ENCODE assay signal across 9 cellular contexts in the genomic region with DNA sequence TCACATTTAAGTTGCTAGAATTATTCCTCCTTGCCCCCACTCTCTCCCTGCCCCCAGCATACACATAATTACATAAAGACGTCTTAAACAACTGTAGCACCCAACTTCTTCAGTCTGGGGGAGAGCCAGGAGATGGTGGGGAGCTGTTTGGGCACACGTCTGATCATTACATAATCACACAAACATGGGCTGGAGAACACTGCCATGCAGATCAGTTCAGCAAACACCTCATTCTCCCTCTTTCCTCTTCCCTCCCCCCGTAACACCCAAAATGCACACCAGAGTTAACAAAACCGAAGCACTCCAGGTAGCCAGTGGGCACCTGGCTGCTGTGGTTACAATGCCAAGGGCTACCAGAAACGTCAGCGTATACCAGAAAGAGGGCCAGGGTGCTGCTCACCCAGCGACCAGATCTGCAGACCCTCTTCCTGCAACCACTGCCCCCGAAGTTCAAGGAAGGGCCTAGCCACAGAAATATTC. TPM values are rescaled to one million over a fixed set of nuclear protein-coding genes. Genes with fewer than 3 reads are reported as not detected.
DNase-seq lines count a peak whose midpoint lies in the region; ATAC-seq and TF ChIP-seq lines count a peak whose summit lies in the region.
"Had no signal": no experiment of that assay in that cellular context is flagged by ENCODE, and none has a peak within 500 bp of the region (broad histone marks: within the 10 kb centered on the region; RNA-seq: fewer than 3 reads in every experiment).

No MANE protein-coding gene starts in this region.

- intact Hi-C loops in activated naive CD4-positive, alpha-beta T cell treated with anti-CD3 and anti-CD28 coated beads for 36 hours (cut with micrococcal nuclease), result loop anchor here (5.0 kb wide), 1 partner anchor 165 kb away; no protein-coding TSS in a partner anchor

- H3K27me3 Mint-ChIP-seq in activated naive CD4-positive, alpha-beta T cell treated with anti-CD3 and anti-CD28 coated beads for 36 hours (ENCODE audit: low read depth), result no peaks in the 10 kb centered on the region
- no peaks in the 10 kb centered on the region for H3K27me3 Mint-ChIP-seq in activated naive CD8-positive, alpha-beta T cell treated with anti-CD3 and anti-CD28 coated beads, Interleukin-2, amount 10 ng/mL, durations not matched to agents 7 days and 5 days

- H3K4me3 Mint-ChIP-seq in activated naive CD4-positive, alpha-beta T cell treated with anti-CD3 and anti-CD28 coated beads for 36 hours, result peak overlapping the region; percentile 71
- H3K4me3 Mint-ChIP-seq in activated naive CD8-positive, alpha-beta T cell treated with anti-CD3 and anti-CD28 coated beads, Interleukin-2, amount 10 ng/mL, durations not matched to agents 7 days and 5 days, result peak overlapping the region; percentile 76

- no peaks in the 10 kb centered on the region for H3K27me3 ChIP-seq in kidney epithelial cell (ENCODE audit: control insufficient read depth, insufficient read depth, low read length)

- peaks cover 6% of the 10 kb centered on the region for H3K9me3 Mint-ChIP-seq in activated naive CD4-positive, alpha-beta T cell treated with anti-CD3 and anti-CD28 coated beads for 36 hours
- no peaks in the 10 kb centered on the region for H3K9me3 Mint-ChIP-seq in activated naive CD8-positive, alpha-beta T cell treated with anti-CD3 and anti-CD28 coated beads, Interleukin-2, amount 10 ng/mL, durations not matched to agents 7 days and 5 days

- H3K27ac Mint-ChIP-seq in activated naive CD4-positive, alpha-beta T cell treated with anti-CD3 and anti-CD28 coated beads for 36 hours, result no peak overlapping the region
- peak overlapping the region; percentile 81 for H3K27ac Mint-ChIP-seq in activated naive CD8-positive, alpha-beta T cell treated with anti-CD3 and anti-CD28 coated beads, Interleukin-2, amount 10 ng/mL, durations not matched to agents 7 days and 5 days

- H3K4me1 Mint-ChIP-seq in activated naive CD4-positive, alpha-beta T cell treated with anti-CD3 and anti-CD28 coated beads for 36 hours (ENCODE audit: low read depth), result peaks cover 64% of the 10 kb centered on the region
- H3K4me1 Mint-ChIP-seq in activated naive CD8-positive, alpha-beta T cell treated with anti-CD3 and anti-CD28 coated beads, Interleukin-2, amount 10 ng/mL, durations not matched to agents 7 days and 5 days, result peaks cover 57% of the 10 kb centered on the region

- no peak for TF ChIP-seq CTCF in kidney epithelial cell (IDR thresholded peaks at IDR 0.05; ENCODE audit: insufficient read depth, low read length, poor library complexity, severe bottlenecking)

- POLR2A ChIA-PET in activated naive CD8-positive, alpha-beta T cell treated with anti-CD3 and anti-CD28 coated beads, Interleukin-2, amount 10 ng/mL, durations not matched to agents 7 days and 5 days (lab: Charles Lee), result interaction anchor here (1.2 to 6.1 kb wide), 4 partner anchors 14 to 125 kb away, joined by 3 to 98 read pairs (median 5); no protein-coding TSS in a partner anchor

- H3K4me3 ChIP-seq in kidney epithelial cell (ENCODE audit: low read depth, low read length), result peak overlapping the region; percentile 72
- H3K4me3 ChIP-seq: mucosa of descending colon had no signal

- no peak for ATAC-seq in activated naive CD8-positive, alpha-beta T cell treated with anti-CD3 and anti-CD28 coated beads, Interleukin-2, amount 10 ng/mL, durations not matched to agents 7 days and 5 days (ENCODE audit: low read depth)
- ATAC-seq in GM19397 (IDR thresholded peaks at IDR 0.05; ENCODE audit: unreplicated experiment), result no peak

- no peak for DNase-seq in activated naive CD4-positive, alpha-beta T cell treated with anti-CD3 and anti-CD28 coated beads for 36 hours
- no peak for DNase-seq in activated naive CD4-positive, alpha-beta T cell (lab: John Stamatoyannopoulos, UW)
- no peak for DNase-seq in activated naive CD8-positive, alpha-beta T cell treated with anti-CD3 and anti-CD28 coated beads, Interleukin-2, amount 10 ng/mL, durations not matched to agents 7 days and 5 days
- DNase-seq in kidney epithelial cell (ENCODE audit: low read depth), result no peak
- DNase-seq in superior temporal gyrus (ENCODE audit: extremely low spot score), result peak; percentile 26
- no peak for DNase-seq in dedifferentiated amniotic fluid mesenchymal stem cell (ENCODE audit: extremely low spot score)
- DNase-seq in glomerular visceral epithelial cell (ENCODE audit: extremely low spot score), result no peak

- CTCF ChIA-PET in activated naive CD4-positive, alpha-beta T cell treated with anti-CD3 and anti-CD28 coated beads for 36 hours (lab: Charles Lee), result interaction anchor here (1.2 to 1.7 kb wide), 2 partner anchors 118 to 342 kb away, joined by 3 read pairs; no protein-coding TSS in a partner anchor

- H3K36me3 ChIP-seq in kidney epithelial cell (ENCODE audit: control insufficient read depth, insufficient read depth, low read length), result no peaks in the 10 kb centered on the region

- no peaks in the 10 kb centered on the region for H3K36me3 Mint-ChIP-seq in activated naive CD4-positive, alpha-beta T cell treated with anti-CD3 and anti-CD28 coated beads for 36 hours (ENCODE audit: low read depth)
- H3K36me3 Mint-ChIP-seq in activated naive CD8-positive, alpha-beta T cell treated with anti-CD3 and anti-CD28 coated beads, Interleukin-2, amount 10 ng/mL, durations not matched to agents 7 days and 5 days, result peaks cover 1% of the 10 kb centered on the region

RNA-seq across cellular contexts. Expression of a gene that starts 1.6 kb away (rescaled TPM):
- total RNA-seq in activated naive CD4-positive, alpha-beta T cell treated with anti-CD3 and anti-CD28 coated beads for 36 hours, result 10 to 100 TPM; 13.2 to 13.4 TPM
- 10 to 100 TPM; 10.1 to 10.7 TPM for total RNA-seq in activated naive CD8-positive, alpha-beta T cell treated with anti-CD3 and anti-CD28 coated beads, Interleukin-2, amount 10 ng/mL, durations not matched to agents 7 days and 5 days
- total RNA-seq in kidney epithelial cell, result 5.8 and 7.3 TPM in 2 replicates
